In the genomic region with DNA sequence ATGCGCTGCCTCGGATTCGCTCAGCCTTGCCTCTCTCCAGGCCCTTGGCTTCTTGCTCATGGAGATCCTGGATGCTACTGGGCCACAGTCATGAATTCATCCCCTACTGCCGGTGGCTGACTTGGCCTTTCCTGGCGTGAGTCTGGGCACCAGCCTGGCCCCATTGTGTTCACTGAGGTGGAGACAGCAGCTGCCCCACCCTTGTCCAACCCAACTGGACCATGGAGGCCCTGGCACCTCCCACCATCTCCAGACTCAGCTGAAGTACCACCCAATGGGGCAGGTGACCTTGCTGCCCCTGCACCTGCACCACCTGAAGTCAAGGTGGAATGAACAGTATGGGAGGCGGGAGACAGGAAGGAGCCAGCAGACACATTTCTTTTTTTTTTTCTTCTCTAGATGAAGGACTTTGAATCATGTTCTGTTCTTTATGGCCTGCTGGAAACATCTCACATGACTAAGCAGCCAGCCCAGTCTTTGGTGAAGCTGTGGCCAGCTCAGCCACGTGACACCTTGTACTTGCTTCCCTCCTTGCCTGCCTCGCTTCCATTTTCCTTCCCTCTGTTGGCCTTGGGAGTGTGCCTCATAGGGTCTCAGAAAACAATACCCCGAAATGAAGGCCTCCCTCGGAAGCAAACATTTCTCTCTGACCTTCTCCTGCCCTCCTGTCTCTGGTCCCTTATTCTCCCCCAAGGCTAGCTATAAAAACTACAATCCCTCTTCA, we compare ENCODE assay signal across 1 cellular context.
TF ChIP-seq lines count a peak whose summit lies in the region.

No MANE protein-coding gene starts in this region.

TF ChIP-seq in K562, 482 proteins besides CTCF, POLR2A, EP300 and RAD21 (continued from another document and continues in another):
- TF ChIP-seq, protein P1, sequence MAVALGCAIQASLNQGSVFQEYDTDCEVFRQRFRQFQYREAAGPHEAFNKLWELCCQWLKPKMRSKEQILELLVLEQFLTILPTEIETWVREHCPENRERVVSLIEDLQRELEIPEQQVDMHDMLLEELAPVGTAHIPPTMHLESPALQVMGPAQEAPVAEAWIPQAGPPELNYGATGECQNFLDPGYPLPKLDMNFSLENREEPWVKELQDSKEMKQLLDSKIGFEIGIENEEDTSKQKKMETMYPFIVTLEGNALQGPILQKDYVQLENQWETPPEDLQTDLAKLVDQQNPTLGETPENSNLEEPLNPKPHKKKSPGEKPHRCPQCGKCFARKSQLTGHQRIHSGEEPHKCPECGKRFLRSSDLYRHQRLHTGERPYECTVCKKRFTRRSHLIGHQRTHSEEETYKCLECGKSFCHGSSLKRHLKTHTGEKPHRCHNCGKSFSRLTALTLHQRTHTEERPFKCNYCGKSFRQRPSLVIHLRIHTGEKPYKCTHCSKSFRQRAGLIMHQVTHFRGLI (CRISPR knock-in tag; IDR thresholded peaks at IDR 0.05), result peak; percentile 95
- TF ChIP-seq, protein P2, sequence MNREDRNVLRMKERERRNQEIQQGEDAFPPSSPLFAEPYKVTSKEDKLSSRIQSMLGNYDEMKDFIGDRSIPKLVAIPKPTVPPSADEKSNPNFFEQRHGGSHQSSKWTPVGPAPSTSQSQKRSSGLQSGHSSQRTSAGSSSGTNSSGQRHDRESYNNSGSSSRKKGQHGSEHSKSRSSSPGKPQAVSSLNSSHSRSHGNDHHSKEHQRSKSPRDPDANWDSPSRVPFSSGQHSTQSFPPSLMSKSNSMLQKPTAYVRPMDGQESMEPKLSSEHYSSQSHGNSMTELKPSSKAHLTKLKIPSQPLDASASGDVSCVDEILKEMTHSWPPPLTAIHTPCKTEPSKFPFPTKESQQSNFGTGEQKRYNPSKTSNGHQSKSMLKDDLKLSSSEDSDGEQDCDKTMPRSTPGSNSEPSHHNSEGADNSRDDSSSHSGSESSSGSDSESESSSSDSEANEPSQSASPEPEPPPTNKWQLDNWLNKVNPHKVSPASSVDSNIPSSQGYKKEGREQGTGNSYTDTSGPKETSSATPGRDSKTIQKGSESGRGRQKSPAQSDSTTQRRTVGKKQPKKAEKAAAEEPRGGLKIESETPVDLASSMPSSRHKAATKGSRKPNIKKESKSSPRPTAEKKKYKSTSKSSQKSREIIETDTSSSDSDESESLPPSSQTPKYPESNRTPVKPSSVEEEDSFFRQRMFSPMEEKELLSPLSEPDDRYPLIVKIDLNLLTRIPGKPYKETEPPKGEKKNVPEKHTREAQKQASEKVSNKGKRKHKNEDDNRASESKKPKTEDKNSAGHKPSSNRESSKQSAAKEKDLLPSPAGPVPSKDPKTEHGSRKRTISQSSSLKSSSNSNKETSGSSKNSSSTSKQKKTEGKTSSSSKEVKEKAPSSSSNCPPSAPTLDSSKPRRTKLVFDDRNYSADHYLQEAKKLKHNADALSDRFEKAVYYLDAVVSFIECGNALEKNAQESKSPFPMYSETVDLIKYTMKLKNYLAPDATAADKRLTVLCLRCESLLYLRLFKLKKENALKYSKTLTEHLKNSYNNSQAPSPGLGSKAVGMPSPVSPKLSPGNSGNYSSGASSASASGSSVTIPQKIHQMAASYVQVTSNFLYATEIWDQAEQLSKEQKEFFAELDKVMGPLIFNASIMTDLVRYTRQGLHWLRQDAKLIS (CRISPR knock-in tag; IDR thresholded peaks at IDR 0.05), result no peak
- TF ChIP-seq TEAD1 (CRISPR knock-in tag; IDR thresholded peaks at IDR 0.05) (peak in 1 of 2 experiments; percentile 92; a peak in 2 of 4 replicates), CC2D1A (IDR thresholded peaks at IDR 0.05) (no peak), TCF7L2 (IDR thresholded peaks at IDR 0.05; ENCODE audit: low read depth, low read length) (no peak), ZNF217 (CRISPR knock-in tag; IDR thresholded peaks at IDR 0.05) (no peak), TARDBP (IDR thresholded peaks at IDR 0.05) (no peak), HDAC8 (tag; IDR thresholded peaks at IDR 0.05) (no peak), FOSL1 (tag; conservative IDR thresholded peaks at IDR 0.05) (peak; percentile 41; the same call in 1 of the 2 replicates), E2F3 (CRISPR knock-in tag; IDR thresholded peaks at IDR 0.05) (peak; percentile 91), ZNF695 (CRISPR knock-in tag; IDR thresholded peaks at IDR 0.05) (no peak), RBM14 (IDR thresholded peaks at IDR 0.05; ENCODE audit: borderline replicate concordance, insufficient read depth, low read depth, low read length) (no peak), FOXP1 (CRISPR knock-in tag; IDR thresholded peaks at IDR 0.05) (no peak), NFATC3 (IDR thresholded peaks at IDR 0.05) (no peak), CSDE1 (IDR thresholded peaks at IDR 0.05) (no peak), POLR2B (IDR thresholded peaks at IDR 0.05; ENCODE audit: low read depth, partially characterized antibody) (no peak), FOXM1 (IDR thresholded peaks at IDR 0.05; ENCODE audit: low read depth) (no peak), FOXM1 (CRISPR knock-in tag; IDR thresholded peaks at IDR 0.05; ENCODE audit: low read depth) (no peak), COPS2 (conservative IDR thresholded peaks at IDR 0.05) (no peak), FOXJ2 (tag; IDR thresholded peaks at IDR 0.05) (peak; percentile 65), ZNF184 (CRISPR knock-in tag; IDR thresholded peaks at IDR 0.05) (no peak), ELF2 (CRISPR knock-in tag; IDR thresholded peaks at IDR 0.05) (peak; percentile 73), TBP (optimal IDR thresholded peaks at IDR 0.05; ENCODE audit: low read depth, low read length) (no peak), ADNP (tag; IDR thresholded peaks at IDR 0.05) (no peak)
- TF ChIP-seq, protein P3, sequence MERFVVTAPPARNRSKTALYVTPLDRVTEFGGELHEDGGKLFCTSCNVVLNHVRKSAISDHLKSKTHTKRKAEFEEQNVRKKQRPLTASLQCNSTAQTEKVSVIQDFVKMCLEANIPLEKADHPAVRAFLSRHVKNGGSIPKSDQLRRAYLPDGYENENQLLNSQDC (CRISPR knock-in tag; IDR thresholded peaks at IDR 0.05), result no peak
- TF ChIP-seq, protein P4, sequence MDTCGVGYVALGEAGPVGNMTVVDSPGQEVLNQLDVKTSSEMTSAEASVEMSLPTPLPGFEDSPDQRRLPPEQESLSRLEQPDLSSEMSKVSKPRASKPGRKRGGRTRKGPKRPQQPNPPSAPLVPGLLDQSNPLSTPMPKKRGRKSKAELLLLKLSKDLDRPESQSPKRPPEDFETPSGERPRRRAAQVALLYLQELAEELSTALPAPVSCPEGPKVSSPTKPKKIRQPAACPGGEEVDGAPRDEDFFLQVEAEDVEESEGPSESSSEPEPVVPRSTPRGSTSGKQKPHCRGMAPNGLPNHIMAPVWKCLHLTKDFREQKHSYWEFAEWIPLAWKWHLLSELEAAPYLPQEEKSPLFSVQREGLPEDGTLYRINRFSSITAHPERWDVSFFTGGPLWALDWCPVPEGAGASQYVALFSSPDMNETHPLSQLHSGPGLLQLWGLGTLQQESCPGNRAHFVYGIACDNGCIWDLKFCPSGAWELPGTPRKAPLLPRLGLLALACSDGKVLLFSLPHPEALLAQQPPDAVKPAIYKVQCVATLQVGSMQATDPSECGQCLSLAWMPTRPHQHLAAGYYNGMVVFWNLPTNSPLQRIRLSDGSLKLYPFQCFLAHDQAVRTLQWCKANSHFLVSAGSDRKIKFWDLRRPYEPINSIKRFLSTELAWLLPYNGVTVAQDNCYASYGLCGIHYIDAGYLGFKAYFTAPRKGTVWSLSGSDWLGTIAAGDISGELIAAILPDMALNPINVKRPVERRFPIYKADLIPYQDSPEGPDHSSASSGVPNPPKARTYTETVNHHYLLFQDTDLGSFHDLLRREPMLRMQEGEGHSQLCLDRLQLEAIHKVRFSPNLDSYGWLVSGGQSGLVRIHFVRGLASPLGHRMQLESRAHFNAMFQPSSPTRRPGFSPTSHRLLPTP (IDR thresholded peaks at IDR 0.05; ENCODE audit: borderline replicate concordance, extremely low read depth, insufficient read length), result no peak
- TF ChIP-seq, protein P5, sequence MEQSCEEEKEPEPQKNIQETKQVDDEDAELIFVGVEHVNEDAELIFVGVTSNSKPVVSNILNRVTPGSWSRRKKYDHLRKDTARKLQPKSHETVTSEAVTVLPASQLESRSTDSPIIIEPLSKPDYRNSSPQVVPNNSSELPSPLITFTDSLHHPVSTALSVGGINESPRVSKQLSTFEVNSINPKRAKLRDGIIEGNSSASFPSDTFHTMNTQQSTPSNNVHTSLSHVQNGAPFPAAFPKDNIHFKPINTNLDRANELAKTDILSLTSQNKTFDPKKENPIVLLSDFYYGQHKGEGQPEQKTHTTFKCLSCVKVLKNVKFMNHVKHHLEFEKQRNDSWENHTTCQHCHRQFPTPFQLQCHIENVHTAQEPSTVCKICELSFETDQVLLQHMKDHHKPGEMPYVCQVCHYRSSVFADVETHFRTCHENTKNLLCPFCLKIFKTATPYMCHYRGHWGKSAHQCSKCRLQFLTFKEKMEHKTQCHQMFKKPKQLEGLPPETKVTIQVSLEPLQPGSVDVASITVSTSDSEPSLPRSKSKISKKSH (CRISPR knock-in tag; IDR thresholded peaks at IDR 0.05), result peak; percentile 64; the same call in 1 of the 2 replicates
- TF ChIP-seq, protein P6, sequence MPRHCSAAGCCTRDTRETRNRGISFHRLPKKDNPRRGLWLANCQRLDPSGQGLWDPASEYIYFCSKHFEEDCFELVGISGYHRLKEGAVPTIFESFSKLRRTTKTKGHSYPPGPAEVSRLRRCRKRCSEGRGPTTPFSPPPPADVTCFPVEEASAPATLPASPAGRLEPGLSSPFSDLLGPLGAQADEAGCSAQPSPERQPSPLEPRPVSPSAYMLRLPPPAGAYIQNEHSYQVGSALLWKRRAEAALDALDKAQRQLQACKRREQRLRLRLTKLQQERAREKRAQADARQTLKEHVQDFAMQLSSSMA (CRISPR knock-in tag; IDR thresholded peaks at IDR 0.05), result no peak
- TF ChIP-seq, protein P7, sequence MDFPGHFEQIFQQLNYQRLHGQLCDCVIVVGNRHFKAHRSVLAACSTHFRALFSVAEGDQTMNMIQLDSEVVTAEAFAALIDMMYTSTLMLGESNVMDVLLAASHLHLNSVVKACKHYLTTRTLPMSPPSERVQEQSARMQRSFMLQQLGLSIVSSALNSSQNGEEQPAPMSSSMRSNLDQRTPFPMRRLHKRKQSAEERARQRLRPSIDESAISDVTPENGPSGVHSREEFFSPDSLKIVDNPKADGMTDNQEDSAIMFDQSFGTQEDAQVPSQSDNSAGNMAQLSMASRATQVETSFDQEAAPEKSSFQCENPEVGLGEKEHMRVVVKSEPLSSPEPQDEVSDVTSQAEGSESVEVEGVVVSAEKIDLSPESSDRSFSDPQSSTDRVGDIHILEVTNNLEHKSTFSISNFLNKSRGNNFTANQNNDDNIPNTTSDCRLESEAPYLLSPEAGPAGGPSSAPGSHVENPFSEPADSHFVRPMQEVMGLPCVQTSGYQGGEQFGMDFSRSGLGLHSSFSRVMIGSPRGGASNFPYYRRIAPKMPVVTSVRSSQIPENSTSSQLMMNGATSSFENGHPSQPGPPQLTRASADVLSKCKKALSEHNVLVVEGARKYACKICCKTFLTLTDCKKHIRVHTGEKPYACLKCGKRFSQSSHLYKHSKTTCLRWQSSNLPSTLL (IDR thresholded peaks at IDR 0.05), result no peak
- TF ChIP-seq, protein P8, sequence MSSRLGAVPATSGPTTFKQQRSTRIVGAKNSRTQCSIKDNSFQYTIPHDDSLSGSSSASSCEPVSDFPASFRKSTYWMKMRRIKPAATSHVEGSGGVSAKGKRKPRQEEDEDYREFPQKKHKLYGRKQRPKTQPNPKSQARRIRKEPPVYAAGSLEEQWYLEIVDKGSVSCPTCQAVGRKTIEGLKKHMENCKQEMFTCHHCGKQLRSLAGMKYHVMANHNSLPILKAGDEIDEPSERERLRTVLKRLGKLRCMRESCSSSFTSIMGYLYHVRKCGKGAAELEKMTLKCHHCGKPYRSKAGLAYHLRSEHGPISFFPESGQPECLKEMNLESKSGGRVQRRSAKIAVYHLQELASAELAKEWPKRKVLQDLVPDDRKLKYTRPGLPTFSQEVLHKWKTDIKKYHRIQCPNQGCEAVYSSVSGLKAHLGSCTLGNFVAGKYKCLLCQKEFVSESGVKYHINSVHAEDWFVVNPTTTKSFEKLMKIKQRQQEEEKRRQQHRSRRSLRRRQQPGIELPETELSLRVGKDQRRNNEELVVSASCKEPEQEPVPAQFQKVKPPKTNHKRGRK (tag; IDR thresholded peaks at IDR 0.05), result no peak
- TF ChIP-seq, protein P9, sequence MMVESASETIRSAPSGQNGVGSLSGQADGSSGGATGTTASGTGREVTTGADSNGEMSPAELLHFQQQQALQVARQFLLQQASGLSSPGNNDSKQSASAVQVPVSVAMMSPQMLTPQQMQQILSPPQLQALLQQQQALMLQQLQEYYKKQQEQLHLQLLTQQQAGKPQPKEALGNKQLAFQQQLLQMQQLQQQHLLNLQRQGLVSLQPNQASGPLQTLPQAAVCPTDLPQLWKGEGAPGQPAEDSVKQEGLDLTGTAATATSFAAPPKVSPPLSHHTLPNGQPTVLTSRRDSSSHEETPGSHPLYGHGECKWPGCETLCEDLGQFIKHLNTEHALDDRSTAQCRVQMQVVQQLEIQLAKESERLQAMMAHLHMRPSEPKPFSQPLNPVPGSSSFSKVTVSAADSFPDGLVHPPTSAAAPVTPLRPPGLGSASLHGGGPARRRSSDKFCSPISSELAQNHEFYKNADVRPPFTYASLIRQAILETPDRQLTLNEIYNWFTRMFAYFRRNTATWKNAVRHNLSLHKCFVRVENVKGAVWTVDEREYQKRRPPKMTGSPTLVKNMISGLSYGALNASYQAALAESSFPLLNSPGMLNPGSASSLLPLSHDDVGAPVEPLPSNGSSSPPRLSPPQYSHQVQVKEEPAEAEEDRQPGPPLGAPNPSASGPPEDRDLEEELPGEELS (CRISPR knock-in tag; IDR thresholded peaks at IDR 0.05; ENCODE audit: borderline replicate concordance), result no peak
- TF ChIP-seq, protein P10, sequence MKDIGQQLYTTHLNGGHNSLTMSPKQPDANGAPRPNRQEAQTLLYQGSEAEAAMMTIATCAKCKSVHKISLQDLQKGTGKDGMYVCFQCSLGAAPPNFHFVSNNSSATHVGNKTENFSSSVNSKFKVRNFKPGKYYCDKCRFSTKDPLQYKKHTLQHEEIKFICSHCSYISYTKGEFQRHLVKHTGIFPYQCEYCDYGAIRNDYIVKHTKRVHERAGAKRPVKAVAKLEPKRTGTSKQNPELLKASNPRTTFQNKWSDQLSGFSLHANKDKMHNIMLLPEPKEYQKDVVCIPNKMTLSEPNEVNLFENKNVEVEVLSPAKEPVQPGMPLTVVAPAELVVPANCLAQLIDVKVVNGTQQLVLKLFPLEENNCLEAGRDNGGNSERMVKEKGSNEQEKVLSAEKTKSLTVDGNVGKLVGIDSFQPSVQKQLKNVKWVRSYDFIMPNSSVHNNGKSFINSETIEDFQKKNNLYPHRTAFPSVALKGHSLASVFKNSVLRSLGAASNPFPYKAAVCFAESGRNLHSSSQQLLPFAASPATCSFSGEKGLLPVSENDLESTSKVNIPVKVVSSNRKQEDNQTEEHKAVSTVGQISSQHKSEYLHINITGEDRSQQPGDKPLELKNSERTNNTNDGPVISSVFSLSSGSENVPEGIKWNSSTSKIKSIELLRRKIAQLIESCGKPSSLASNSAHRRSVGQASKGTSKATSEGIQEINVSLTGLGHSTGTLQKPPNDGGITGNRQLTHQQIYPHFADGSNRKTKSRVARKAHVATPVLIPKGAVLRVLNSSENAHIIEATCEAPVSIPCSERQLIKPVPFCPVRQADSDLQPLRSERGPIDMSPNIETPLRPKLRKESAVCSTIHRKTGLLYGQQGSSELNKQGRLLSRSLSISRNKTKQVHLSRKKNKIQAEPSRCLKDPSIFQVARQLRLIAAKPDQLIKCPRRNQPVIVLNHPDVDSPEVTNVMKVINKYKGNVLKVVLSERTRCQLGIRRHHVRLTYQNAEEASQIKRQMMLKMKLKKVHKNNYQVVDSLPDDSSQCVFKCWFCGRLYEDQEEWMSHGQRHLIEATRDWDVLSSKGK (CRISPR knock-in tag; IDR thresholded peaks at IDR 0.05), result no peak
